ENCODE assay signal across 6 cellular contexts in genomic region chr11:111878385-111878765, GRCh38. TPM values are rescaled to one million over a fixed set of nuclear protein-coding genes. Genes with fewer than 3 reads are reported as not detected.
A peak's percentile ranks its signal among the peaks of the same experiment; 100 is the strongest.
DNase-seq lines count a peak whose midpoint lies in the region; ATAC-seq and TF ChIP-seq lines count a peak whose summit lies in the region.

No MANE protein-coding gene starts in this region.

- peak overlapping the region; percentile 88 for H3K4me3 Mint-ChIP-seq in stimulated activated effector memory CD8-positive, alpha-beta T cell treated with anti-CD3 and anti-CD28 coated beads, Interleukin-12 subunit alpha, Interleukin-12 subunit beta, amount 100 ng/mL, for 72 hours

- H3K9me3 Mint-ChIP-seq in stimulated activated effector memory CD8-positive, alpha-beta T cell treated with anti-CD3 and anti-CD28 coated beads, Interleukin-12 subunit alpha, Interleukin-12 subunit beta, amount 100 ng/mL, for 72 hours, result peaks cover 3% of the 10 kb centered on the region

- H3K27me3 ChIP-seq in esophagus muscularis mucosa, result no peaks in the 10 kb centered on the region

- no peaks in the 10 kb centered on the region for H3K9me3 ChIP-seq in esophagus muscularis mucosa

- no peak for TF ChIP-seq EP300 in esophagus muscularis mucosa (IDR thresholded peaks at IDR 0.05)

- H3K27ac Mint-ChIP-seq in stimulated activated effector memory CD8-positive, alpha-beta T cell treated with anti-CD3 and anti-CD28 coated beads, Interleukin-12 subunit alpha, Interleukin-12 subunit beta, amount 100 ng/mL, for 72 hours, result peak overlapping the region; percentile 97

- WGBS in esophagus muscularis mucosa, result 0% methylated on average over 10 of the region's 10 CpGs

- peaks cover 0 to 27% (median 3%) of the 10 kb centered on the region in 4 donors for H3K36me3 ChIP-seq in esophagus muscularis mucosa

- H3K27ac ChIP-seq in esophagus muscularis mucosa (replicated peaks in 1 of 4), result peak overlapping the region; percentile 82 to 96 (median 94)

- no peak for TF ChIP-seq CTCF in esophagus muscularis mucosa (IDR thresholded peaks at IDR 0.05)

- intact Hi-C loops in esophagus muscularis mucosa (cut with DNase I), result loop anchor here (2.0 to 10.0 kb wide), 3 partner anchors 54 to 206 kb away; partner anchors contain the start of genes SDHD and TIMM8B

- peak overlapping the region; percentile 61 to 77 (median 64) for H3K4me3 ChIP-seq in esophagus muscularis mucosa

- no peak for ATAC-seq in stimulated activated effector memory CD8-positive, alpha-beta T cell treated with anti-CD3 and anti-CD28 coated beads, Interleukin-12 subunit alpha, Interleukin-12 subunit beta, amount 100 ng/mL, for 72 hours

- peaks cover 11 to 24% (median 18%) of the 10 kb centered on the region in 4 donors for H3K4me1 ChIP-seq in esophagus muscularis mucosa

- peak; percentile 25 for DNase-seq in NCI-H2196 (lab: John Stamatoyannopoulos, UW; ENCODE audit: unreplicated experiment)
- no peak for DNase-seq in NCI-H2196 treated with DMSO at 0.1 percent for 48 hours (lab: John Stamatoyannopoulos, UW; ENCODE audit: unreplicated experiment)
- DNase-seq in NCI-H1105 treated with DMSO at 0.1 percent for 48 hours (lab: John Stamatoyannopoulos, UW), result peak; percentile 70
- DNase-seq in esophagus muscularis mucosa (ENCODE audit: extremely low spot score), result no peak
- DNase-seq in stimulated activated effector memory CD8-positive, alpha-beta T cell treated with anti-CD3 and anti-CD28 coated beads, Interleukin-12 subunit alpha, Interleukin-12 subunit beta, amount 100 ng/mL, for 72 hours (ENCODE audit: low spot score in 2 of 2), result no peak
- no peak for DNase-seq in Ammon's horn (ENCODE audit: low spot score)

- no peak for TF ChIP-seq POLR2A in esophagus muscularis mucosa (IDR thresholded peaks at IDR 0.05; ENCODE audit: low read depth)

- H3K4me1 Mint-ChIP-seq in stimulated activated effector memory CD8-positive, alpha-beta T cell treated with anti-CD3 and anti-CD28 coated beads, Interleukin-12 subunit alpha, Interleukin-12 subunit beta, amount 100 ng/mL, for 72 hours, result peaks cover 14% of the 10 kb centered on the region

- H3K36me3 Mint-ChIP-seq in stimulated activated effector memory CD8-positive, alpha-beta T cell treated with anti-CD3 and anti-CD28 coated beads, Interleukin-12 subunit alpha, Interleukin-12 subunit beta, amount 100 ng/mL, for 72 hours, result peaks cover 32% of the 10 kb centered on the region

RNA-seq across cellular contexts. Expression of gene FDXACB1, which starts 0.6 kb away (rescaled TPM):
- under 1 TPM; 0.83 to 0.92 (median 0.84) TPM for total RNA-seq in esophagus muscularis mucosa

RNA-seq across cellular contexts. Expression of gene CFAP68, which starts 1.0 kb away (rescaled TPM):
- total RNA-seq in esophagus muscularis mucosa, result 10 to 100 TPM in 3 of 4 donors, 1 to 10 TPM in 1; 8.7 to 21.7 (median 19.9) TPM

RNA-seq across cellular contexts. Expression of gene ALG9, which starts 7.0 kb away (rescaled TPM):
- total RNA-seq in esophagus muscularis mucosa, result 10 to 100 TPM; 18.4 to 24.1 (median 22.1) TPM

RNA-seq across cellular contexts. Expression of gene CRYAB, which starts 33.2 kb away (rescaled TPM):
- total RNA-seq in esophagus muscularis mucosa, result 100 to 1,000 TPM; 315 to 493 (median 382) TPM

RNA-seq across cellular contexts. Expression of gene HSPB2, which starts 34.2 kb away (rescaled TPM):
- total RNA-seq in esophagus muscularis mucosa, result 1 to 10 TPM; 1.2 to 4.0 (median 2.4) TPM

Comparison
In these comparisons a context has a peak if more than half of its experiments do, and no peak if none do; other contexts are left out.
1. DNase-seq: peak in NCI-H2196 (single experiment) and NCI-H1105 treated with DMSO at 0.1 percent for 48 hours (single experiment); none in NCI-H2196 treated with DMSO at 0.1 percent for 48 hours (single experiment), esophagus muscularis mucosa (single experiment), stimulated activated effector memory CD8-positive, alpha-beta T cell treated with anti-CD3 and anti-CD28 coated beads, Interleukin-12 subunit alpha, Interleukin-12 subunit beta, amount 100 ng/mL, for 72 hours (0 of 2) and Ammon's horn (single experiment).